14 cellular contexts compared by ENCODE assay signal in genomic region chr12:11810962-11811361, GRCh38.
A peak's percentile ranks its signal among the peaks of the same experiment; 100 is the strongest.
DNase-seq lines count a peak whose midpoint lies in the region; ATAC-seq and TF ChIP-seq lines count a peak whose summit lies in the region.
"Had no signal": no experiment of that assay in that cellular context is flagged by ENCODE, and none has a peak within 500 bp of the region (broad histone marks: within the 10 kb centered on the region; RNA-seq: fewer than 3 reads in every experiment).

No MANE protein-coding gene starts in this region.

- intact Hi-C loops in left lung (cut with DNase I): no loop called here

- H3K4me3 Mint-ChIP-seq in activated T-cell treated with anti-CD3 and anti-CD28 coated beads, Interleukin-2, amount 50 U/mL, for 24 hours: no peak overlapping the region
- peak overlapping the region; percentile 36 for H3K4me3 Mint-ChIP-seq in T-helper 17 cell
- H3K4me3 Mint-ChIP-seq in stimulated activated naive B cell treated with anti-CD40 and anti-IgM and Interleukin-4, amounts not matched to agents 10 μg/mL and 1 μg/mL and 100 μg/mL, for 72 hours: peak overlapping the region in 1 of 2 donors; percentile 7
- H3K4me3 Mint-ChIP-seq: CD8-positive, alpha-beta T cell had no signal

- H3K9me3 ChIP-seq in T-helper 17 cell (ENCODE audit: control insufficient read depth, low read length, poor library complexity, severe bottlenecking) (no peaks in the 10 kb centered on the region), left lung (no peaks in the 10 kb centered on the region)

- peaks cover 30 to 80% of the 10 kb centered on the region in 2 donors for H3K4me1 ChIP-seq in left lung

- no peak overlapping the region for H3K4me3 ChIP-seq in left lung

- peaks cover 77% of the 10 kb centered on the region for H3K4me1 Mint-ChIP-seq in activated T-cell treated with anti-CD3 and anti-CD28 coated beads, Interleukin-2, amount 50 U/mL, for 24 hours (ENCODE audit: low read depth)
- peaks cover 56% of the 10 kb centered on the region for H3K4me1 Mint-ChIP-seq in T-helper 17 cell
- peaks cover 53 to 83% of the 10 kb centered on the region in 2 donors for H3K4me1 Mint-ChIP-seq in stimulated activated naive B cell treated with anti-CD40 and anti-IgM and Interleukin-4, amounts not matched to agents 10 μg/mL and 1 μg/mL and 100 μg/mL, for 72 hours

- no peaks in the 10 kb centered on the region for H3K36me3 ChIP-seq in left lung

- no peaks in the 10 kb centered on the region for H3K27me3 ChIP-seq in left lung

- peak overlapping the region; percentile 5 to 90 for H3K27ac ChIP-seq in left lung
- H3K27ac ChIP-seq: epithelial cell of prostate had no signal

- no peak for ATAC-seq in T-helper 17 cell
- no peak for ATAC-seq in left lung
- no peak for ATAC-seq in stimulated activated naive B cell treated with anti-CD40 and anti-IgM and Interleukin-4, amounts not matched to agents 10 μg/mL and 1 μg/mL and 100 μg/mL, for 72 hours (replicated peaks)
- ATAC-seq: CD8-positive, alpha-beta T cell; sciatic nerve had no signal

- H3K9me3 Mint-ChIP-seq in activated T-cell treated with anti-CD3 and anti-CD28 coated beads, Interleukin-2, amount 50 U/mL, for 24 hours: no peaks in the 10 kb centered on the region
- H3K9me3 Mint-ChIP-seq in stimulated activated naive B cell treated with anti-CD40 and anti-IgM and Interleukin-4, amounts not matched to agents 10 μg/mL and 1 μg/mL and 100 μg/mL, for 72 hours: no peaks in the 10 kb centered on the region
- H3K9me3 Mint-ChIP-seq: activated naive CD4-positive, alpha-beta T cell treated with anti-CD3 and anti-CD28 coated beads, Interleukin-2, amount 50 U/mL, for 72 hours; CD8-positive, alpha-beta T cell had no signal

- H3K27me3 Mint-ChIP-seq in activated T-cell treated with anti-CD3 and anti-CD28 coated beads, Interleukin-2, amount 50 U/mL, for 24 hours: no peaks in the 10 kb centered on the region
- no peaks in the 10 kb centered on the region for H3K27me3 Mint-ChIP-seq in T-helper 17 cell
- no peaks in the 10 kb centered on the region for H3K27me3 Mint-ChIP-seq in stimulated activated naive B cell treated with anti-CD40 and anti-IgM and Interleukin-4, amounts not matched to agents 10 μg/mL and 1 μg/mL and 100 μg/mL, for 72 hours

- no peak for TF ChIP-seq CTCF in left lung (IDR thresholded peaks at IDR 0.05)

- no peak for DNase-seq in activated T-cell treated with anti-CD3 and anti-CD28 coated beads, Interleukin-2, amount 50 U/mL, for 24 hours
- DNase-seq in activated T-cell treated with anti-CD3 and anti-CD28 coated beads, Interleukin-2, amount 50 U/mL, for 1 hour: no peak
- DNase-seq in T-helper 17 cell: no peak
- DNase-seq in left lung: no peak
- no peak for DNase-seq in stimulated activated naive B cell treated with anti-CD40 and anti-IgM and Interleukin-4, amounts not matched to agents 10 μg/mL and 1 μg/mL and 100 μg/mL, for 72 hours
- no peak for DNase-seq in iPS-NIHi11 (ENCODE audit: low spot score)
- no peak for DNase-seq in DMS 273 (lab: John Stamatoyannopoulos, UW; ENCODE audit: unreplicated experiment)
- no peak for DNase-seq in GOT3 (lab: John Stamatoyannopoulos, UW)
- DNase-seq: CD8-positive, alpha-beta T cell; NCI-H2171 treated with DMSO at 0.1 percent for 48 hours; stimulated activated CD4-positive, alpha-beta T cell treated with anti-CD3 and anti-CD28 coated beads, Interleukin-4, amount 100 ng/mL, for 4 hours had no signal

- peak overlapping the region; percentile 73 for H3K27ac Mint-ChIP-seq in activated T-cell treated with anti-CD3 and anti-CD28 coated beads, Interleukin-2, amount 50 U/mL, for 24 hours
- peak overlapping the region; percentile 90 for H3K27ac Mint-ChIP-seq in T-helper 17 cell
- peak overlapping the region; percentile 68 for H3K27ac Mint-ChIP-seq in stimulated activated naive B cell treated with anti-CD40 and anti-IgM and Interleukin-4, amounts not matched to agents 10 μg/mL and 1 μg/mL and 100 μg/mL, for 72 hours
- H3K27ac Mint-ChIP-seq: CD8-positive, alpha-beta T cell had no signal

- peaks cover 35% of the 10 kb centered on the region for H3K36me3 Mint-ChIP-seq in activated T-cell treated with anti-CD3 and anti-CD28 coated beads, Interleukin-2, amount 50 U/mL, for 24 hours (ENCODE audit: low read depth)
- H3K36me3 Mint-ChIP-seq in T-helper 17 cell (ENCODE audit: low read depth): peaks cover 4% of the 10 kb centered on the region
- peaks cover 11 to 37% of the 10 kb centered on the region in 2 donors for H3K36me3 Mint-ChIP-seq in stimulated activated naive B cell treated with anti-CD40 and anti-IgM and Interleukin-4, amounts not matched to agents 10 μg/mL and 1 μg/mL and 100 μg/mL, for 72 hours
- H3K36me3 Mint-ChIP-seq: CD8-positive, alpha-beta T cell had no signal
